ENCODE assay signal across 13 cellular contexts in the genomic region with DNA sequence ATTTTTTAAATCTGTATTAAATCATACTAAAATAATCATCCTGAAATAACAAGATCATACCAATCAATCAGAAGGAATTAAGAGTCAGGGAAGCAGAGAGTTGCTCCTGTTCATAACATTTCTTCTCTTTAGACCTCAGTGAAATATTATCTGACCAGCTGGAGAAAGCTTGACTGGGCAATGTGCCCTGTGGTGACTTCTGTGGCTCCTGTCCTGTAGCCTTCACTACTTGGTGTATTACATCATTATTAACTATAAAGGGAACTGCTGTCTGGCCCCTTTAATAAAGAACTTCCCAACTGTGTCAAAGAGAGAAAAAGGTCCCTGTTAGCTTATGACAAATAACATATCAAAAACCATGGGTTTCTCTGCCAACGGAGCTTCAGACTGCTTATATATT. TPM values are rescaled to one million over a fixed set of nuclear protein-coding genes. Genes with fewer than 3 reads are reported as not detected.
DNase-seq lines count a peak whose midpoint lies in the region; ATAC-seq and TF ChIP-seq lines count a peak whose summit lies in the region.
"Had no signal": no experiment of that assay in that cellular context is flagged by ENCODE, and none has a peak within 500 bp of the region (broad histone marks: within the 10 kb centered on the region; RNA-seq: fewer than 3 reads in every experiment).

No MANE protein-coding gene starts in this region.

- no peaks in the 10 kb centered on the region for H3K9me3 ChIP-seq in lower lobe of right lung
- no peaks in the 10 kb centered on the region for H3K9me3 ChIP-seq in prostate gland

- peak; percentile 48 to 63 for ATAC-seq in lower lobe of right lung
- no peak for ATAC-seq in HG02588 (IDR thresholded peaks at IDR 0.05; ENCODE audit: unreplicated experiment)
- no peak for ATAC-seq in GM21737 (IDR thresholded peaks at IDR 0.05; ENCODE audit: unreplicated experiment)
- ATAC-seq: HepG2; stimulated activated memory B cell treated with anti-CD40 and anti-IgM and Interleukin-4, amounts not matched to agents 10 μg/mL and 1 μg/mL and 100 μg/mL, for 72 hours had no signal

- H3K4me3 ChIP-seq in brain microvascular endothelial cell (ENCODE audit: low read depth, low read length) (no peak overlapping the region), lower lobe of right lung (no peak overlapping the region), prostate gland (no peak overlapping the region)

- no peaks in the 10 kb centered on the region for H3K27me3 ChIP-seq in brain microvascular endothelial cell (replicated peaks)
- no peaks in the 10 kb centered on the region for H3K27me3 ChIP-seq in lower lobe of right lung (ENCODE audit: low read depth)
- no peaks in the 10 kb centered on the region for H3K27me3 ChIP-seq in prostate gland (replicated peaks; ENCODE audit: insufficient read depth)

- TF ChIP-seq CTCF in brain microvascular endothelial cell (IDR thresholded peaks at IDR 0.05; ENCODE audit: low read depth, low read length, missing control alignments) (no peak), lower lobe of right lung (IDR thresholded peaks at IDR 0.05) (no peak), prostate gland (IDR thresholded peaks at IDR 0.05) (no peak)

- H3K36me3 ChIP-seq in brain microvascular endothelial cell (replicated peaks) (no peaks in the 10 kb centered on the region), lower lobe of right lung (no peaks in the 10 kb centered on the region), prostate gland (no peaks in the 10 kb centered on the region)

- DNase-seq in EH (ENCODE audit: low read depth) (peak; percentile 80), NCI-H226 (peak; percentile 29), brain microvascular endothelial cell (peak; percentile 58), lower lobe of right lung (no peak), prostate gland (ENCODE audit: low spot score) (no peak), NCI-H446 (lab: John Stamatoyannopoulos, UW) (no peak)
- DNase-seq: effector CD8-positive, alpha-beta T cell; hippocampal formation; NCI-H1694 treated with DMSO at 0.1 percent for 48 hours had no signal

- peaks cover 20% of the 10 kb centered on the region for H3K4me1 ChIP-seq in lower lobe of right lung
- no peaks in the 10 kb centered on the region for H3K4me1 ChIP-seq in prostate gland (replicated peaks)

- no peak for TF ChIP-seq POLR2A in prostate gland (IDR thresholded peaks at IDR 0.05)

- in situ Hi-C loops in brain microvascular endothelial cell (cut with HindIII; ENCODE audit: low pct_ligation_motif_present, low sequenced_read_pairs): no loop called here

- H3K27ac ChIP-seq in brain microvascular endothelial cell: no peak overlapping the region
- H3K27ac ChIP-seq in lower lobe of right lung: no peak overlapping the region
- H3K27ac ChIP-seq in prostate gland: no peak overlapping the region

- intact Hi-C loops in lower lobe of right lung (cut with DNase I) (no loop called here), prostate gland (cut with DNase I) (no loop called here)

- WGBS in prostate gland: 67% methylated on average over 1 of the region's 1 CpG

RNA-seq across cellular contexts. Expression of gene OPHN1, which starts 18.0 kb away (rescaled TPM):
- total RNA-seq in lower lobe of right lung (10.7 TPM), prostate gland (10 to 100 TPM; 18.7 to 26.2 TPM)

Comparison
In these comparisons a context has a peak if more than half of its experiments do, and no peak if none do; other contexts are left out.
1. DNase-seq: peak in EH (single experiment), NCI-H226 (single experiment) and brain microvascular endothelial cell (single experiment); none in lower lobe of right lung (single experiment), prostate gland (single experiment) and NCI-H446 (0 of 2).
2. ATAC-seq: peak in lower lobe of right lung (2 of 2); none in HG02588 (single experiment) and GM21737 (single experiment).